38 cellular contexts compared by ENCODE assay signal in genomic region chr3:190506271-190506670, GRCh38. TPM values are rescaled to one million over a fixed set of nuclear protein-coding genes. Genes with fewer than 3 reads are reported as not detected.
"Had no signal": no experiment of that assay in that cellular context is flagged by ENCODE, and none has a peak within 500 bp of the region (broad histone marks: within the 10 kb centered on the region; RNA-seq: fewer than 3 reads in every experiment).

No MANE protein-coding gene starts in this region.

- H3K27me3 ChIP-seq: ascending aorta, breast epithelium, colonic mucosa, dorsolateral prefrontal cortex, esophagus muscularis mucosa, heart right ventricle had no signal

- H3K4me1 Mint-ChIP-seq: activated CD4-positive, alpha-beta T cell treated with anti-CD3 and anti-CD28 coated beads for 36 hours; activated CD4-positive, alpha-beta T cell treated with anti-CD3 and anti-CD28 coated beads, Interleukin-2, amount 10 ng/mL, durations not matched to agents 24 days and 14 days; activated naive CD4-positive, alpha-beta T cell treated with anti-CD3 and anti-CD28 coated beads, Interleukin-2, amount 10 ng/mL, durations not matched to agents 7 days and 5 days; T-helper 17 cell had no signal

- DNase-seq: activated CD4-positive, alpha-beta memory T cell treated with anti-CD3 and anti-CD28 coated beads for 36 hours; activated CD4-positive, alpha-beta T cell treated with anti-CD3 and anti-CD28 coated beads for 36 hours; activated CD4-positive, alpha-beta T cell treated with anti-CD3 and anti-CD28 coated beads, Interleukin-2, amount 10 ng/mL, durations not matched to agents 24 days and 14 days; activated CD4-positive, CD25-positive, alpha-beta regulatory T cell; activated CD4-positive, CD25-positive, alpha-beta regulatory T cell treated with anti-CD3 and anti-CD28 coated beads, Interleukin-2, amount 50 U/mL, for 72 hours; activated CD8-positive, alpha-beta memory T cell treated with anti-CD3 and anti-CD28 coated beads, Interleukin-2, amount 10 ng/mL, durations not matched to agents 7 days and 5 days; activated CD8-positive, alpha-beta memory T cell treated with anti-CD3 and anti-CD28 coated beads, Interleukin-2, amount 50 U/mL, for 4 hours; activated CD8-positive, alpha-beta T cell treated with anti-CD3 and anti-CD28 coated beads, Interleukin-2, amount 10 ng/mL, durations not matched to agents 7 days and 5 days; activated effector memory CD4-positive, alpha-beta T cell treated with anti-CD3 and anti-CD28 coated beads, Interleukin-2, amount 50 U/mL, for 16 hours; activated naive CD4-positive, alpha-beta T cell; activated naive CD4-positive, alpha-beta T cell treated with anti-CD3 and anti-CD28 coated beads, Interleukin-2, amount 10 ng/mL, durations not matched to agents 7 days and 5 days; activated naive CD8-positive, alpha-beta T cell treated with anti-CD3 and anti-CD28 coated beads, Interleukin-2, amount 10 ng/mL, durations not matched to agents 7 days and 5 days; activated T-cell treated with anti-CD3 and anti-CD28 coated beads, Interleukin-2, amount 50 U/mL, for 1 hour; activated T-cell treated with anti-CD3 and anti-CD28 coated beads, Interleukin-2, amount 50 U/mL, for 48 hours; central memory CD4-positive, alpha-beta T cell; cerebellar nuclear complex; colonic mucosa; dorsolateral prefrontal cortex; effector memory CD4-positive, alpha-beta T cell; endodermal cell; erythroblast; foreskin melanocyte; heart right ventricle; T-helper 1 cell; T-helper 17 cell; T1000 had no signal

- H3K36me3 ChIP-seq: ascending aorta, breast epithelium, cardiac muscle cell, colonic mucosa, esophagus muscularis mucosa, gastroesophageal sphincter, heart right ventricle had no signal

- H3K36me3 Mint-ChIP-seq: activated CD4-positive, alpha-beta memory T cell treated with anti-CD3 and anti-CD28 coated beads for 36 hours; activated CD8-positive, alpha-beta memory T cell treated with anti-CD3 and anti-CD28 coated beads, Interleukin-2, amount 10 ng/mL, durations not matched to agents 7 days and 5 days; activated naive CD4-positive, alpha-beta T cell treated with anti-CD3 and anti-CD28 coated beads, Interleukin-2, amount 10 ng/mL, durations not matched to agents 7 days and 5 days; activated naive CD4-positive, alpha-beta T cell treated with anti-CD3 and anti-CD28 coated beads, Interleukin-2, amount 50 U/mL, for 72 hours; activated naive CD8-positive, alpha-beta T cell treated with anti-CD3 and anti-CD28 coated beads, Interleukin-2, amount 10 ng/mL, durations not matched to agents 7 days and 5 days; brain had no signal

- ATAC-seq: activated CD4-positive, alpha-beta T cell treated with anti-CD3 and anti-CD28 coated beads for 36 hours; activated CD8-positive, alpha-beta memory T cell treated with anti-CD3 and anti-CD28 coated beads, Interleukin-2, amount 10 ng/mL, durations not matched to agents 7 days and 5 days; activated CD8-positive, alpha-beta T cell treated with anti-CD3 and anti-CD28 coated beads, Interleukin-2, amount 10 ng/mL, durations not matched to agents 7 days and 5 days; activated naive CD4-positive, alpha-beta T cell treated with anti-CD3 and anti-CD28 coated beads, Interleukin-2, amount 50 U/mL, for 72 hours; gastroesophageal sphincter; heart right ventricle; T-helper 17 cell had no signal

- H3K9me3 ChIP-seq: ascending aorta, breast epithelium, colonic mucosa, esophagus muscularis mucosa, gastroesophageal sphincter, heart right ventricle had no signal

- H3K27ac Mint-ChIP-seq: activated CD4-positive, alpha-beta memory T cell treated with anti-CD3 and anti-CD28 coated beads for 36 hours; activated CD4-positive, alpha-beta T cell treated with anti-CD3 and anti-CD28 coated beads for 36 hours; activated CD4-positive, alpha-beta T cell treated with anti-CD3 and anti-CD28 coated beads, Interleukin-2, amount 10 ng/mL, durations not matched to agents 24 days and 14 days; activated CD8-positive, alpha-beta memory T cell treated with anti-CD3 and anti-CD28 coated beads, Interleukin-2, amount 10 ng/mL, durations not matched to agents 7 days and 5 days; activated CD8-positive, alpha-beta T cell treated with anti-CD3 and anti-CD28 coated beads, Interleukin-2, amount 10 ng/mL, durations not matched to agents 7 days and 5 days; activated naive CD4-positive, alpha-beta T cell treated with anti-CD3 and anti-CD28 coated beads, Interleukin-2, amount 10 ng/mL, durations not matched to agents 7 days and 5 days; activated naive CD4-positive, alpha-beta T cell treated with anti-CD3 and anti-CD28 coated beads, Interleukin-2, amount 50 U/mL, for 72 hours; activated naive CD8-positive, alpha-beta T cell treated with anti-CD3 and anti-CD28 coated beads, Interleukin-2, amount 10 ng/mL, durations not matched to agents 7 days and 5 days; activated T-helper 1 cell treated with anti-CD3 and anti-CD28 coated beads, Interleukin-12 subunit alpha, Interleukin-12 subunit beta, Interleukin-2, Interleukin-4 antibody, amounts not matched to agents 30 ng/mL and 10 ng/mL and 1 ng/mL, durations not matched to agents 14 hours and 24 hours and 36 hours; activated T-helper 2 cell treated with anti-CD3 and anti-CD28 coated beads, Interferon-gamma antibody, Interleukin-2, Interleukin-4, amounts not matched to agents 10 μg/mL and 5 μg/mL and 100 μg/mL, durations not matched to agents 14 hours and 24 hours and 36 hours; brain; endodermal cell; T-helper 17 cell; T-helper 2 cell treated with Interferon-gamma antibody and Interleukin-4, amounts not matched to agents 5 μg/mL and 100 μg/mL, for 36 hours had no signal

- H3K4me1 ChIP-seq: ascending aorta, breast epithelium, colonic mucosa, gastroesophageal sphincter had no signal

- H3K4me3 Mint-ChIP-seq: activated CD4-positive, alpha-beta memory T cell treated with anti-CD3 and anti-CD28 coated beads for 36 hours; activated CD4-positive, alpha-beta T cell treated with anti-CD3 and anti-CD28 coated beads for 36 hours; activated CD4-positive, alpha-beta T cell treated with anti-CD3 and anti-CD28 coated beads, Interleukin-2, amount 10 ng/mL, durations not matched to agents 24 days and 14 days; activated CD8-positive, alpha-beta memory T cell treated with anti-CD3 and anti-CD28 coated beads, Interleukin-2, amount 10 ng/mL, durations not matched to agents 7 days and 5 days; activated CD8-positive, alpha-beta T cell treated with anti-CD3 and anti-CD28 coated beads, Interleukin-2, amount 10 ng/mL, durations not matched to agents 7 days and 5 days; activated naive CD4-positive, alpha-beta T cell treated with anti-CD3 and anti-CD28 coated beads, Interleukin-2, amount 10 ng/mL, durations not matched to agents 7 days and 5 days; activated naive CD8-positive, alpha-beta T cell treated with anti-CD3 and anti-CD28 coated beads, Interleukin-2, amount 10 ng/mL, durations not matched to agents 7 days and 5 days; activated T-helper 1 cell treated with anti-CD3 and anti-CD28 coated beads, Interleukin-12 subunit alpha, Interleukin-12 subunit beta, Interleukin-2, Interleukin-4 antibody, amounts not matched to agents 30 ng/mL and 10 ng/mL and 1 ng/mL, durations not matched to agents 14 hours and 24 hours and 36 hours; brain; endodermal cell; T-helper 17 cell; T-helper 2 cell treated with Interferon-gamma antibody and Interleukin-4, amounts not matched to agents 5 μg/mL and 100 μg/mL, for 36 hours had no signal

- H3K9me3 Mint-ChIP-seq: activated CD4-positive, alpha-beta memory T cell treated with anti-CD3 and anti-CD28 coated beads for 36 hours; activated CD4-positive, alpha-beta T cell treated with anti-CD3 and anti-CD28 coated beads, Interleukin-2, amount 10 ng/mL, durations not matched to agents 24 days and 14 days; activated naive CD4-positive, alpha-beta T cell treated with anti-CD3 and anti-CD28 coated beads, Interleukin-2, amount 10 ng/mL, durations not matched to agents 7 days and 5 days; activated naive CD4-positive, alpha-beta T cell treated with anti-CD3 and anti-CD28 coated beads, Interleukin-2, amount 50 U/mL, for 72 hours; activated naive CD8-positive, alpha-beta T cell treated with anti-CD3 and anti-CD28 coated beads, Interleukin-2, amount 10 ng/mL, durations not matched to agents 7 days and 5 days; activated T-helper 1 cell treated with anti-CD3 and anti-CD28 coated beads, Interleukin-12 subunit alpha, Interleukin-12 subunit beta, Interleukin-2, Interleukin-4 antibody, amounts not matched to agents 30 ng/mL and 10 ng/mL and 1 ng/mL, durations not matched to agents 14 hours and 24 hours and 36 hours; activated T-helper 2 cell treated with anti-CD3 and anti-CD28 coated beads, Interferon-gamma antibody, Interleukin-2, Interleukin-4, amounts not matched to agents 10 μg/mL and 5 μg/mL and 100 μg/mL, durations not matched to agents 14 hours and 24 hours and 36 hours; brain; endodermal cell; T-helper 2 cell treated with Interferon-gamma antibody and Interleukin-4, amounts not matched to agents 5 μg/mL and 100 μg/mL, for 36 hours had no signal

- H3K27ac ChIP-seq: ascending aorta, breast epithelium, cardiac muscle cell, colonic mucosa, dorsolateral prefrontal cortex, esophagus muscularis mucosa, gastroesophageal sphincter, heart right ventricle had no signal

- H3K4me3 ChIP-seq: ascending aorta, breast epithelium, cardiac muscle cell, colonic mucosa, dorsolateral prefrontal cortex, esophagus muscularis mucosa, gastroesophageal sphincter, heart right ventricle had no signal

RNA-seq across cellular contexts. Expression of gene TMEM207, which starts 56.6 kb away (rescaled TPM):
- total RNA-seq: activated CD4-positive, alpha-beta memory T cell treated with anti-CD3 and anti-CD28 coated beads for 36 hours; activated CD4-positive, alpha-beta T cell treated with anti-CD3 and anti-CD28 coated beads for 36 hours; activated CD4-positive, alpha-beta T cell treated with anti-CD3 and anti-CD28 coated beads, Interleukin-2, amount 10 ng/mL, durations not matched to agents 24 days and 14 days; activated CD8-positive, alpha-beta memory T cell treated with anti-CD3 and anti-CD28 coated beads for 36 hours; activated CD8-positive, alpha-beta memory T cell treated with anti-CD3 and anti-CD28 coated beads, Interleukin-2, amount 10 ng/mL, durations not matched to agents 7 days and 5 days; activated CD8-positive, alpha-beta T cell treated with anti-CD3 and anti-CD28 coated beads, Interleukin-2, amount 10 ng/mL, durations not matched to agents 7 days and 5 days; activated naive CD4-positive, alpha-beta T cell treated with anti-CD3 and anti-CD28 coated beads, Interleukin-2, amount 50 U/mL, for 72 hours; activated naive CD8-positive, alpha-beta T cell treated with anti-CD3 and anti-CD28 coated beads, Interleukin-2, amount 10 ng/mL, durations not matched to agents 7 days and 5 days; activated T-helper 1 cell treated with anti-CD3 and anti-CD28 coated beads, Interleukin-12 subunit alpha, Interleukin-12 subunit beta, Interleukin-2, Interleukin-4 antibody, amounts not matched to agents 30 ng/mL and 10 ng/mL and 1 ng/mL, durations not matched to agents 14 hours and 24 hours and 36 hours; activated T-helper 2 cell treated with anti-CD3 and anti-CD28 coated beads, Interferon-gamma antibody, Interleukin-2, Interleukin-4, amounts not matched to agents 10 μg/mL and 5 μg/mL and 100 μg/mL, durations not matched to agents 14 hours and 24 hours and 36 hours; ascending aorta; breast epithelium; cardiac muscle cell; colonic mucosa; dorsolateral prefrontal cortex; endodermal cell; esophagus muscularis mucosa; gastroesophageal sphincter; glomerular endothelial cell; heart right ventricle; T-helper 17 cell had no signal
- polyA plus RNA-seq: cardiac muscle cell, heart right ventricle had no signal
